In the genomic region with DNA sequence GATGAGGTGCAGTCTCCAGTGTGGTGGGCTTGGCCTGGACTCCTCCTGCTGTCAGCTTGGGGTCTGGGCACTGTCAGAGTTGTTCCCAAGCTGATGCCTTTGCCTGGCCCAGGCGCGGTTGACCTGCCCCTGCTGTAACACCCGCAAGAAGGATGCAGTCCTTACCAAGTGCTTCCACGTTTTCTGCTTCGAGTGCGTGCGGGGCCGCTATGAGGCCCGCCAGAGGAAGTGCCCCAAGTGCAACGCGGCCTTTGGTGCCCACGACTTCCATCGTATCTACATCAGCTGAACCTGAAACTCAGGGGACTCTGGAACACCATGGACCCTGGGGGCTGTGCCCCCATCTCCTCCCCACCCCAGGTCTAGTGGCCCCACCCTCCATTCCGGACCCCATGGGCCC, we compare ENCODE assay signal across 20 cellular contexts. TPM values are rescaled to one million over a fixed set of nuclear protein-coding genes. Genes with fewer than 3 reads are reported as not detected.
DNase-seq lines count a peak whose midpoint lies in the region; ATAC-seq, FAIRE-seq and TF ChIP-seq lines count a peak whose summit lies in the region.
"Had no signal": no experiment of that assay in that cellular context is flagged by ENCODE, and none has a peak within 500 bp of the region (broad histone marks: within the 10 kb centered on the region; RNA-seq: fewer than 3 reads in every experiment).

No MANE protein-coding gene starts in this region.

- H3K4me3 ChIP-seq in HepG2 (replicated peaks in 1 of 3; ENCODE audit: insufficient read depth in 1 of 3, low read depth in 2 of 3, low read length in 3 of 3) (no peak overlapping the region), right lobe of liver (no peak overlapping the region), K562 (no peak overlapping the region)

- peaks cover 33 to 57% of the 10 kb centered on the region in 2 experiments for H3K36me3 ChIP-seq in HepG2 (replicated peaks in 1 of 2; ENCODE audit: control insufficient read depth in 1 of 2, insufficient read depth in 2 of 2, low read length in 2 of 2)
- peaks cover under 1 to 38% (median 19%) of the 10 kb centered on the region in 4 donors for H3K36me3 ChIP-seq in right lobe of liver
- peaks cover 63% of the 10 kb centered on the region; the same call in 2 of the 3 replicates for H3K36me3 ChIP-seq in K562 (ENCODE audit: control insufficient read depth, insufficient read depth, low read length)

- TF ChIP-seq POLR2A in HepG2 (IDR thresholded peaks at IDR 0.05; ENCODE audit: insufficient read depth in 1 of 2, low read depth in 2 of 2, low read length in 2 of 2) (peak in 1 of 2 experiments; percentile 32; a peak in 1 of 4 replicates), right lobe of liver (IDR thresholded peaks at IDR 0.05) (no peak), K562 (conservative IDR thresholded peaks at IDR 0.05) (no peak)

- no peaks in the 10 kb centered on the region; a peak in 1 of 5 replicates for H3K27me3 ChIP-seq in HepG2 (ENCODE audit: control insufficient read depth in 1 of 2, insufficient read depth in 2 of 2, low read length in 2 of 2)
- no peaks in the 10 kb centered on the region for H3K27me3 ChIP-seq in right lobe of liver
- no peaks in the 10 kb centered on the region for H3K27me3 ChIP-seq in K562 (ENCODE audit: control insufficient read depth in 2 of 2, insufficient read depth in 2 of 2, low read length in 2 of 2)
- H3K27me3 ChIP-seq: BE2C had no signal

- H3K4me1 ChIP-seq in HepG2 (ENCODE audit: insufficient read depth, low read length) = peaks cover 36% of the 10 kb centered on the region
- peaks cover 0 to 8% (median 3%) of the 10 kb centered on the region in 4 donors for H3K4me1 ChIP-seq in right lobe of liver
- H3K4me1 ChIP-seq in K562 (replicated peaks in 1 of 2; ENCODE audit: control insufficient read depth in 2 of 2, insufficient read depth in 2 of 2, low read length in 2 of 2) = peaks cover 24 to 43% of the 10 kb centered on the region in 2 experiments

- CTCF ChIA-PET in HepG2 (lab: Yijun Ruan, JAX; ENCODE audit: low intra/inter-chr PET ratio, low total read pairs) = no interaction called here
- CTCF ChIA-PET in K562 (lab: Yijun Ruan, JAX; ENCODE audit: low intra/inter-chr PET ratio) = no interaction called here

- POLR2A ChIA-PET in HepG2 (lab: Yijun Ruan, JAX) = interaction anchor here (1.8 to 2.2 kb wide), 5 partner anchors 9 to 40 kb away, joined by 9 to 34 read pairs (median 13); partner anchors contain the start of gene PHKG2
- POLR2A ChIA-PET in K562 (lab: Yijun Ruan, JAX) = interaction anchor here (0.7 to 2.6 kb wide), 8 partner anchors 9 to 147 kb away, joined by 3 to 19 read pairs (median 4); partner anchors contain the start of genes PHKG2 and ZNF629

- FAIRE-seq in HepG2 (lab: Jason Lieb, UNC) (no peak), K562 (lab: Jason Lieb, UNC) (no peak)
- FAIRE-seq: A204.1, D721Med, G401.6, GM12892, GM18507 had no signal

- no peak for TF ChIP-seq CTCF in HepG2 (CRISPR knock-in tag; IDR thresholded peaks at IDR 0.05)
- no peak for TF ChIP-seq CTCF in right lobe of liver (IDR thresholded peaks at IDR 0.05)
- TF ChIP-seq CTCF in K562 (IDR thresholded peaks at IDR 0.05 in 2 of 3, conservative IDR thresholded peaks at IDR 0.05 in 1 of 3; ENCODE audit: insufficient read depth in 2 of 3, low read depth in 1 of 3, low read length in 3 of 3) = no peak

- in situ Hi-C loops in HepG2 (cut with HindIII; ENCODE audit: extremely low pct_ligation_motif_present, low pct_unique_long_range_greater_than_20kb) (no loop called here), K562 (cut with MboI) (no loop called here), KBM-7 (cut with MboI; ENCODE audit: low pct_unique_long_range_greater_than_20kb, low sequenced_read_pairs) (no loop called here)

- no peak overlapping the region for H3K4me2 ChIP-seq in HepG2 (ENCODE audit: low read depth, low read length)
- H3K4me2 ChIP-seq in K562 (ENCODE audit: insufficient read depth, low read length) = no peak overlapping the region

- intact Hi-C loops in HepG2 (cut with micrococcal nuclease; ENCODE audit: unreplicated experiment) (no loop called here), right lobe of liver (cut with DNase I) (no loop called here), K562 (cut with micrococcal nuclease) (loop anchor here (10.0 kb wide), 1 partner anchor 59 kb away; no protein-coding TSS in a partner anchor)

- no peaks in the 10 kb centered on the region for H4K20me1 ChIP-seq in HepG2 (ENCODE audit: insufficient read depth, low read length)
- H4K20me1 ChIP-seq in K562 (replicated peaks; ENCODE audit: control insufficient read depth, insufficient read depth, low read length) = peaks cover 5% of the 10 kb centered on the region; the same call in 1 of the 2 replicates

- H3K9ac ChIP-seq in HepG2 (ENCODE audit: insufficient read depth, low read depth, low read length) = no peak overlapping the region
- H3K9ac ChIP-seq in K562 (ENCODE audit: insufficient read depth in 1 of 2, low read depth in 2 of 2, low read length in 2 of 2) = 0 out of 4 replicates have a peak overlapping the region, but pooled peaks of 1 of the 2 experiments have one; percentile 14

- ATAC-seq in HepG2 (no peak), right lobe of liver (no peak), K562 (no peak), GM18858 (IDR thresholded peaks at IDR 0.05; ENCODE audit: unreplicated experiment) (no peak), GM21447 (IDR thresholded peaks at IDR 0.05; ENCODE audit: unreplicated experiment) (no peak)
- ATAC-seq: HCT116 had no signal

- 100% methylated on average over 10 of the region's 14 CpGs for WGBS in HepG2 (ENCODE audit: low lambda C conversion rate)
- WGBS in right lobe of liver (ENCODE audit: insufficient coverage, low coverage, low lambda C conversion rate, missing lambda C conversion rate) = no CpG with 5 or more reads among the region's 14 CpGs
- 87% methylated on average over 11 of the region's 14 CpGs for WGBS in K562 (ENCODE audit: insufficient coverage, low coverage, missing lambda C conversion rate)

- H2AFZ ChIP-seq in HepG2 (ENCODE audit: low read length) (no peak overlapping the region), K562 (ENCODE audit: low read depth, low read length) (no peak overlapping the region)

- no peak for DNase-seq in HepG2 (ENCODE audit: low spot score)
- DNase-seq in right lobe of liver = no peak
- DNase-seq in MV-4-11 (lab: John Stamatoyannopoulos, UW) = peak; percentile 27
- DNase-seq in K562 (ENCODE audit: extremely low read depth in 1 of 4, low spot score in 3 of 4) = no peak
- no peak for DNase-seq in KBM-7
- DNase-seq: ACHN; BE2C; C1 segment of cervical spinal cord; Caco-2; CD4-positive, alpha-beta T cell; GOT3; H7 had no signal

- TF ChIP-seq EP300 in HepG2 (IDR thresholded peaks at IDR 0.05; ENCODE audit: low read depth in 2 of 2, low read length in 2 of 2) (no peak), HepG2 (CRISPR knock-in tag; IDR thresholded peaks at IDR 0.05; ENCODE audit: borderline replicate concordance) (no peak), K562 (IDR thresholded peaks at IDR 0.05; ENCODE audit: low read length) (no peak)

- H3K27ac ChIP-seq in HepG2 (ENCODE audit: extremely low read length, insufficient read depth, low read length) (no peak overlapping the region), right lobe of liver (no peak overlapping the region), K562 (ENCODE audit: extremely low read depth, low read depth, low read length) (no peak overlapping the region)

- H3K79me2 ChIP-seq in HepG2 (ENCODE audit: insufficient read depth, low read length) (peaks cover 9% of the 10 kb centered on the region), K562 (ENCODE audit: control insufficient read depth, insufficient read depth, low read length) (peaks cover 28% of the 10 kb centered on the region)

- TF ChIP-seq RAD21 in HepG2 (CRISPR knock-in tag; IDR thresholded peaks at IDR 0.05) = no peak
- no peak for TF ChIP-seq RAD21 in K562 (CRISPR knock-in tag; conservative IDR thresholded peaks at IDR 0.05 in 1 of 2, IDR thresholded peaks at IDR 0.05 in 1 of 2)

- no TSS peak for BruUV-seq in HepG2 (replicated peaks; lab: Mats Ljungman, UMichigan)
- no TSS peak for BruUV-seq in K562 (replicated peaks; lab: Mats Ljungman, UMichigan)

- no peaks in the 10 kb centered on the region for H3K9me3 ChIP-seq in HepG2 (ENCODE audit: low read length)
- H3K9me3 ChIP-seq in right lobe of liver = no peaks in the 10 kb centered on the region
- H3K9me3 ChIP-seq in K562 (replicated peaks; ENCODE audit: control insufficient read depth, insufficient read depth, low read depth, low read length) = no peaks in the 10 kb centered on the region
- H3K9me3 ChIP-seq: BE2C, Caco-2 had no signal

- no peaks in the 10 kb centered on the region for H3K9me1 ChIP-seq in K562 (ENCODE audit: control insufficient read depth, insufficient read depth, low read length)

RNA-seq across cellular contexts. Expression of gene RNF40, which starts 11.7 kb away (rescaled TPM):
- total RNA-seq in HepG2 (2016; rRNA removed; fragmentation: Illumina TruSeq; extraction: Trizol) (85.6 and 102 TPM in 2 replicates), right lobe of liver (10 to 100 TPM; 34.3 to 56.8 (median 46.7) TPM), K562 (2014; rRNA removed) (81.9 and 95.6 TPM in 2 replicates), K562 (2014; rRNA removed; fragmentation: Illumina TruSeq; extraction: Trizol) (73.7 and 81.5 TPM in 2 replicates), K562 (2015; rRNA removed; fragmentation: Illumina TruSeq; extraction: Trizol) (76.4 and 82.9 TPM in 2 replicates), K562 (2021) (124 and 129 TPM in 2 replicates)
- total RNA-seq in HepG2 (2016; cell fraction: cytosol; rRNA removed; fragmentation: Illumina TruSeq; extraction: Trizol; ENCODE audit: low read depth) = 11.9 and 12.0 TPM in 2 replicates
- 79.6 and 89.9 TPM in 2 replicates for total RNA-seq in HepG2 (2016; cell fraction: insoluble cytoplasmic fraction; rRNA removed; fragmentation: Illumina TruSeq; extraction: Trizol)
- 40.5 and 47.1 TPM in 2 replicates for total RNA-seq in HepG2 (2016; cell fraction: membrane; rRNA removed; fragmentation: Illumina TruSeq; extraction: Trizol)
- total RNA-seq in HepG2 (2016; cell fraction: nucleus; rRNA removed; fragmentation: Illumina TruSeq; extraction: Trizol) = 55.6 and 65.6 TPM in 2 replicates
- polyA plus RNA-seq in HepG2 (2011; rRNA removed) (84.0 and 91.0 TPM in 2 replicates), K562 (2011; rRNA removed) (91.7 and 97.8 TPM in 2 replicates), K562 (2014; fragmentation: Illumina TruSeq; extraction: Trizol) (107 and 115 TPM in 2 replicates), K562 (2014; fragmentation: Nextera tagmentation; extraction: Ambion mirVana) (1 to 10 TPM; 6.2 to 9.1 TPM), K562 (2014; rRNA removed) (68.2 and 75.6 TPM in 2 replicates)
- 47.5 and 49.3 TPM in 2 replicates for polyA plus RNA-seq in HepG2 (2011; cell fraction: cytosol; rRNA removed)
- 128 and 147 TPM in 2 replicates for polyA plus RNA-seq in HepG2 (2011; cell fraction: nucleus; rRNA removed)
- 44.7 and 52.0 TPM in 2 replicates for polyA plus RNA-seq in HepG2 (2012)
- polyA plus RNA-seq in HepG2 (2016; cell fraction: cytosol; fragmentation: Illumina TruSeq; extraction: Trizol; ENCODE audit: low read depth) = 8.6 and 10.7 TPM in 2 replicates
- 87.6 and 98.5 TPM in 2 replicates for polyA plus RNA-seq in HepG2 (2016; cell fraction: insoluble cytoplasmic fraction; fragmentation: Illumina TruSeq; extraction: Trizol; ENCODE audit: low read depth)
- polyA plus RNA-seq in HepG2 (2016; cell fraction: membrane; fragmentation: Illumina TruSeq; extraction: Trizol; ENCODE audit: low read depth) = 29.9 and 30.8 TPM in 2 replicates
- polyA plus RNA-seq in HepG2 (2016; cell fraction: nucleus; fragmentation: Illumina TruSeq; extraction: Trizol; ENCODE audit: insufficient read depth, low read depth) = 131 and 139 TPM in 2 replicates
- 110 and 128 TPM in 2 replicates for polyA minus RNA-seq in HepG2 (2011; rRNA and poly(A)+ RNA removed; ENCODE audit: low replicate concordance)
- polyA minus RNA-seq in HepG2 (2011; cell fraction: cytosol; rRNA and poly(A)+ RNA removed) = 42.3 and 58.2 TPM in 2 replicates
- 34.0 and 43.5 TPM in 2 replicates for polyA minus RNA-seq in HepG2 (2011; cell fraction: nucleus; rRNA and poly(A)+ RNA removed)
- 149 and 268 TPM in 2 replicates for total RNA-seq in K562 (2011; cell fraction: chromatin; rRNA removed; ENCODE audit: low replicate concordance)
- total RNA-seq in K562 (2011; cell fraction: nucleolus; rRNA removed) = 112 and 115 TPM in 2 replicates
- 105 and 116 TPM in 2 replicates for total RNA-seq in K562 (2011; cell fraction: nucleoplasm; rRNA removed)
- 60.8 and 77.4 TPM in 2 replicates for polyA plus RNA-seq in K562 (2011; cell fraction: cytosol; rRNA removed)
- 137 and 170 TPM in 2 replicates for polyA plus RNA-seq in K562 (2011; cell fraction: nucleus; rRNA removed)
- 78.5 and 80.4 TPM in 2 replicates for polyA plus RNA-seq in K562 (2012)
- 89.9 and 91.7 TPM in 2 replicates for polyA minus RNA-seq in K562 (2011; rRNA and poly(A)+ RNA removed)
- 61.7 and 77.1 TPM in 2 replicates for polyA minus RNA-seq in K562 (2011; cell fraction: cytosol; rRNA and poly(A)+ RNA removed)
- 39.2 and 51.2 TPM in 2 replicates for polyA minus RNA-seq in K562 (2011; cell fraction: nucleus; rRNA and poly(A)+ RNA removed)

RNA-seq across cellular contexts. Expression of gene CFAP119, which starts 12.0 kb away (rescaled TPM):
- total RNA-seq in HepG2 (2016; rRNA removed; fragmentation: Illumina TruSeq; extraction: Trizol) (1.2 and 6.4 TPM in 2 replicates), right lobe of liver (1 to 10 TPM in 1 of 6 experiments, under 1 TPM in 4, not detected in 1; 0.19 to 1.8 (median 0.29) TPM), K562 (2014; rRNA removed) (16.1 and 18.5 TPM in 2 replicates), K562 (2014; rRNA removed; fragmentation: Illumina TruSeq; extraction: Trizol) (4.2 and 6.1 TPM in 2 replicates), K562 (2015; rRNA removed; fragmentation: Illumina TruSeq; extraction: Trizol) (7.0 and 7.4 TPM in 2 replicates), K562 (2021) (18.4 and 20.0 TPM in 2 replicates)
- 0.51 and 0.71 TPM in 2 replicates for total RNA-seq in HepG2 (2016; cell fraction: cytosol; rRNA removed; fragmentation: Illumina TruSeq; extraction: Trizol; ENCODE audit: low read depth)
- total RNA-seq in HepG2 (2016; cell fraction: insoluble cytoplasmic fraction; rRNA removed; fragmentation: Illumina TruSeq; extraction: Trizol) = 1.4 and 4.0 TPM in 2 replicates
- 0.83 and 1.7 TPM in 2 replicates for total RNA-seq in HepG2 (2016; cell fraction: membrane; rRNA removed; fragmentation: Illumina TruSeq; extraction: Trizol)
- total RNA-seq in HepG2 (2016; cell fraction: nucleus; rRNA removed; fragmentation: Illumina TruSeq; extraction: Trizol) = 11.6 and 12.1 TPM in 2 replicates
- polyA plus RNA-seq in HepG2 (2011; rRNA removed) (4.0 and 6.4 TPM in 2 replicates), K562 (2011; rRNA removed) (13.5 and 16.3 TPM in 2 replicates), K562 (2014; fragmentation: Illumina TruSeq; extraction: Trizol) (9.0 and 9.6 TPM in 2 replicates), K562 (2014; fragmentation: Nextera tagmentation; extraction: Ambion mirVana) (1 to 10 TPM; 5.5 to 6.2 TPM), K562 (2014; rRNA removed) (33.7 and 38.2 TPM in 2 replicates)
- polyA plus RNA-seq in HepG2 (2011; cell fraction: cytosol; rRNA removed) = 1.3 and 2.2 TPM in 2 replicates
- polyA plus RNA-seq in HepG2 (2011; cell fraction: nucleus; rRNA removed) = 37.2 and 53.6 TPM in 2 replicates
- 0.84 and 2.1 TPM in 2 replicates for polyA plus RNA-seq in HepG2 (2012)
- 0.78 and 0.96 TPM in 2 replicates for polyA plus RNA-seq in HepG2 (2016; cell fraction: cytosol; fragmentation: Illumina TruSeq; extraction: Trizol; ENCODE audit: low read depth)
- 0.91 and 1.5 TPM in 2 replicates for polyA plus RNA-seq in HepG2 (2016; cell fraction: insoluble cytoplasmic fraction; fragmentation: Illumina TruSeq; extraction: Trizol; ENCODE audit: low read depth)
- polyA plus RNA-seq in HepG2 (2016; cell fraction: membrane; fragmentation: Illumina TruSeq; extraction: Trizol; ENCODE audit: low read depth) = 0.41 and 1.4 TPM in 2 replicates
- 22.1 and 31.9 TPM in 2 replicates for polyA plus RNA-seq in HepG2 (2016; cell fraction: nucleus; fragmentation: Illumina TruSeq; extraction: Trizol; ENCODE audit: insufficient read depth, low read depth)
- 1.5 and 16.0 TPM in 2 replicates for polyA minus RNA-seq in HepG2 (2011; rRNA and poly(A)+ RNA removed; ENCODE audit: low replicate concordance)
- 0.69 and 1.8 TPM in 2 replicates for polyA minus RNA-seq in HepG2 (2011; cell fraction: cytosol; rRNA and poly(A)+ RNA removed)
- polyA minus RNA-seq in HepG2 (2011; cell fraction: nucleus; rRNA and poly(A)+ RNA removed) = 3.7 and 5.2 TPM in 2 replicates
- 23.0 and 52.3 TPM in 2 replicates for total RNA-seq in K562 (2011; cell fraction: chromatin; rRNA removed; ENCODE audit: low replicate concordance)
- total RNA-seq in K562 (2011; cell fraction: nucleolus; rRNA removed) = 44.0 and 46.5 TPM in 2 replicates
- total RNA-seq in K562 (2011; cell fraction: nucleoplasm; rRNA removed) = 24.7 and 39.0 TPM in 2 replicates
- 10.6 and 19.6 TPM in 2 replicates for polyA plus RNA-seq in K562 (2011; cell fraction: cytosol; rRNA removed)
- 107 and 225 TPM in 2 replicates for polyA plus RNA-seq in K562 (2011; cell fraction: nucleus; rRNA removed)
- polyA plus RNA-seq in K562 (2012) = 14.9 and 20.9 TPM in 2 replicates
- polyA minus RNA-seq in K562 (2011; rRNA and poly(A)+ RNA removed) = 1.2 and 2.5 TPM in 2 replicates
- polyA minus RNA-seq in K562 (2011; cell fraction: cytosol; rRNA and poly(A)+ RNA removed) = 3.8 and 4.2 TPM in 2 replicates
- 16.9 and 21.3 TPM in 2 replicates for polyA minus RNA-seq in K562 (2011; cell fraction: nucleus; rRNA and poly(A)+ RNA removed)

RNA-seq across cellular contexts. Expression of gene ZNF629, which starts 13.2 kb away (rescaled TPM):
- total RNA-seq in HepG2 (2016; rRNA removed; fragmentation: Illumina TruSeq; extraction: Trizol) (14.3 and 16.5 TPM in 2 replicates), right lobe of liver (1 to 10 TPM; 3.7 to 4.8 (median 4.3) TPM), K562 (2014; rRNA removed) (13.8 and 14.9 TPM in 2 replicates), K562 (2014; rRNA removed; fragmentation: Illumina TruSeq; extraction: Trizol) (6.7 and 7.3 TPM in 2 replicates), K562 (2015; rRNA removed; fragmentation: Illumina TruSeq; extraction: Trizol) (9.2 and 10.0 TPM in 2 replicates), K562 (2021) (16.5 and 18.8 TPM in 2 replicates)
- 1.3 TPM in 2 replicates for total RNA-seq in HepG2 (2016; cell fraction: cytosol; rRNA removed; fragmentation: Illumina TruSeq; extraction: Trizol; ENCODE audit: low read depth)
- total RNA-seq in HepG2 (2016; cell fraction: insoluble cytoplasmic fraction; rRNA removed; fragmentation: Illumina TruSeq; extraction: Trizol) = 12.7 and 16.5 TPM in 2 replicates
- total RNA-seq in HepG2 (2016; cell fraction: membrane; rRNA removed; fragmentation: Illumina TruSeq; extraction: Trizol) = 5.2 and 5.9 TPM in 2 replicates
- 15.1 and 17.8 TPM in 2 replicates for total RNA-seq in HepG2 (2016; cell fraction: nucleus; rRNA removed; fragmentation: Illumina TruSeq; extraction: Trizol)
- polyA plus RNA-seq in HepG2 (2011; rRNA removed) (6.1 and 8.2 TPM in 2 replicates), K562 (2011; rRNA removed) (2.6 and 4.4 TPM in 2 replicates), K562 (2014; fragmentation: Illumina TruSeq; extraction: Trizol) (11.6 and 12.4 TPM in 2 replicates), K562 (2014; fragmentation: Nextera tagmentation; extraction: Ambion mirVana) (under 1 TPM; 0.44 to 0.66 TPM), K562 (2014; rRNA removed) (6.1 and 7.4 TPM in 2 replicates)
- polyA plus RNA-seq in HepG2 (2011; cell fraction: cytosol; rRNA removed) = 3.9 and 4.8 TPM in 2 replicates
- 25.0 TPM in 2 replicates for polyA plus RNA-seq in HepG2 (2011; cell fraction: nucleus; rRNA removed)
- 9.2 and 10.1 TPM in 2 replicates for polyA plus RNA-seq in HepG2 (2012)
- polyA plus RNA-seq in HepG2 (2016; cell fraction: cytosol; fragmentation: Illumina TruSeq; extraction: Trizol; ENCODE audit: low read depth) = 0.64 and 0.65 TPM in 2 replicates
- polyA plus RNA-seq in HepG2 (2016; cell fraction: insoluble cytoplasmic fraction; fragmentation: Illumina TruSeq; extraction: Trizol; ENCODE audit: low read depth) = 11.8 and 14.8 TPM in 2 replicates
- polyA plus RNA-seq in HepG2 (2016; cell fraction: membrane; fragmentation: Illumina TruSeq; extraction: Trizol; ENCODE audit: low read depth) = 2.2 and 2.7 TPM in 2 replicates
- polyA plus RNA-seq in HepG2 (2016; cell fraction: nucleus; fragmentation: Illumina TruSeq; extraction: Trizol; ENCODE audit: insufficient read depth, low read depth) = 25.2 and 26.3 TPM in 2 replicates
- polyA minus RNA-seq in HepG2 (2011; rRNA and poly(A)+ RNA removed; ENCODE audit: low replicate concordance) = 9.3 and 12.7 TPM in 2 replicates
- polyA minus RNA-seq in HepG2 (2011; cell fraction: cytosol; rRNA and poly(A)+ RNA removed) = 8.3 and 9.5 TPM in 2 replicates
- 15.8 and 22.4 TPM in 2 replicates for polyA minus RNA-seq in HepG2 (2011; cell fraction: nucleus; rRNA and poly(A)+ RNA removed)
- total RNA-seq in K562 (2011; cell fraction: chromatin; rRNA removed; ENCODE audit: low replicate concordance) = 6.8 and 16.5 TPM in 2 replicates
- 8.6 and 11.3 TPM in 2 replicates for total RNA-seq in K562 (2011; cell fraction: nucleolus; rRNA removed)
- 6.7 and 7.3 TPM in 2 replicates for total RNA-seq in K562 (2011; cell fraction: nucleoplasm; rRNA removed)
- 4.0 and 5.6 TPM in 2 replicates for polyA plus RNA-seq in K562 (2011; cell fraction: cytosol; rRNA removed)
- polyA plus RNA-seq in K562 (2011; cell fraction: nucleus; rRNA removed) = 7.1 and 10.9 TPM in 2 replicates
- polyA plus RNA-seq in K562 (2012) = 12.0 and 13.0 TPM in 2 replicates
- polyA minus RNA-seq in K562 (2011; rRNA and poly(A)+ RNA removed) = 4.2 and 5.3 TPM in 2 replicates
- 9.2 and 9.8 TPM in 2 replicates for polyA minus RNA-seq in K562 (2011; cell fraction: cytosol; rRNA and poly(A)+ RNA removed)
- polyA minus RNA-seq in K562 (2011; cell fraction: nucleus; rRNA and poly(A)+ RNA removed) = 8.3 and 11.2 TPM in 2 replicates

RNA-seq across cellular contexts. Expression of gene PHKG2, which starts 25.6 kb away (rescaled TPM):
- total RNA-seq in HepG2 (2016; rRNA removed; fragmentation: Illumina TruSeq; extraction: Trizol) (33.9 and 37.4 TPM in 2 replicates), right lobe of liver (10 to 100 TPM; 17.1 to 22.1 (median 18.4) TPM), K562 (2014; rRNA removed) (30.7 and 45.9 TPM in 2 replicates), K562 (2014; rRNA removed; fragmentation: Illumina TruSeq; extraction: Trizol) (18.3 and 21.2 TPM in 2 replicates), K562 (2015; rRNA removed; fragmentation: Illumina TruSeq; extraction: Trizol) (23.9 and 25.2 TPM in 2 replicates), K562 (2021) (39.7 and 40.7 TPM in 2 replicates)
- total RNA-seq in HepG2 (2016; cell fraction: cytosol; rRNA removed; fragmentation: Illumina TruSeq; extraction: Trizol; ENCODE audit: low read depth) = 13.4 TPM in 2 replicates
- 32.9 and 41.4 TPM in 2 replicates for total RNA-seq in HepG2 (2016; cell fraction: insoluble cytoplasmic fraction; rRNA removed; fragmentation: Illumina TruSeq; extraction: Trizol)
- total RNA-seq in HepG2 (2016; cell fraction: membrane; rRNA removed; fragmentation: Illumina TruSeq; extraction: Trizol) = 23.7 and 24.3 TPM in 2 replicates
- 39.5 and 43.1 TPM in 2 replicates for total RNA-seq in HepG2 (2016; cell fraction: nucleus; rRNA removed; fragmentation: Illumina TruSeq; extraction: Trizol)
- polyA plus RNA-seq in HepG2 (2011; rRNA removed) (39.8 and 42.1 TPM in 2 replicates), K562 (2011; rRNA removed) (44.1 and 54.4 TPM in 2 replicates), K562 (2014; fragmentation: Illumina TruSeq; extraction: Trizol) (39.2 and 41.0 TPM in 2 replicates), K562 (2014; fragmentation: Nextera tagmentation; extraction: Ambion mirVana) (10 to 100 TPM in 1 of 2 experiments, 1 to 10 TPM in 1; 5.8 to 14.1 TPM), K562 (2014; rRNA removed) (50.4 and 54.2 TPM in 2 replicates)
- 22.7 and 30.8 TPM in 2 replicates for polyA plus RNA-seq in HepG2 (2011; cell fraction: cytosol; rRNA removed)
- 140 and 166 TPM in 2 replicates for polyA plus RNA-seq in HepG2 (2011; cell fraction: nucleus; rRNA removed)
- 21.4 and 22.8 TPM in 2 replicates for polyA plus RNA-seq in HepG2 (2012)
- 15.4 and 16.5 TPM in 2 replicates for polyA plus RNA-seq in HepG2 (2016; cell fraction: cytosol; fragmentation: Illumina TruSeq; extraction: Trizol; ENCODE audit: low read depth)
- polyA plus RNA-seq in HepG2 (2016; cell fraction: insoluble cytoplasmic fraction; fragmentation: Illumina TruSeq; extraction: Trizol; ENCODE audit: low read depth) = 38.9 and 41.5 TPM in 2 replicates
- 21.3 and 23.8 TPM in 2 replicates for polyA plus RNA-seq in HepG2 (2016; cell fraction: membrane; fragmentation: Illumina TruSeq; extraction: Trizol; ENCODE audit: low read depth)
- polyA plus RNA-seq in HepG2 (2016; cell fraction: nucleus; fragmentation: Illumina TruSeq; extraction: Trizol; ENCODE audit: insufficient read depth, low read depth) = 142 and 147 TPM in 2 replicates
- polyA minus RNA-seq in HepG2 (2011; rRNA and poly(A)+ RNA removed; ENCODE audit: low replicate concordance) = 53.8 and 68.9 TPM in 2 replicates
- polyA minus RNA-seq in HepG2 (2011; cell fraction: cytosol; rRNA and poly(A)+ RNA removed) = 9.0 and 12.9 TPM in 2 replicates
- 38.1 and 40.3 TPM in 2 replicates for polyA minus RNA-seq in HepG2 (2011; cell fraction: nucleus; rRNA and poly(A)+ RNA removed)
- 128 and 290 TPM in 2 replicates for total RNA-seq in K562 (2011; cell fraction: chromatin; rRNA removed; ENCODE audit: low replicate concordance)
- total RNA-seq in K562 (2011; cell fraction: nucleolus; rRNA removed) = 161 and 163 TPM in 2 replicates
- 157 and 194 TPM in 2 replicates for total RNA-seq in K562 (2011; cell fraction: nucleoplasm; rRNA removed)
- polyA plus RNA-seq in K562 (2011; cell fraction: cytosol; rRNA removed) = 44.6 and 56.8 TPM in 2 replicates
- polyA plus RNA-seq in K562 (2011; cell fraction: nucleus; rRNA removed) = 182 and 233 TPM in 2 replicates
- polyA plus RNA-seq in K562 (2012) = 30.6 and 41.6 TPM in 2 replicates
- polyA minus RNA-seq in K562 (2011; rRNA and poly(A)+ RNA removed) = 19.6 and 26.2 TPM in 2 replicates
- 14.9 and 17.4 TPM in 2 replicates for polyA minus RNA-seq in K562 (2011; cell fraction: cytosol; rRNA and poly(A)+ RNA removed)
- 36.2 and 39.6 TPM in 2 replicates for polyA minus RNA-seq in K562 (2011; cell fraction: nucleus; rRNA and poly(A)+ RNA removed)

Comparison
In these comparisons a context has a peak if more than half of its experiments do, and no peak if none do; other contexts are left out.
1. Of the 241 proteins assayed by ChIP-seq in both HepG2 and K562: peak only in HepG2: SRSF1; only in K562: POLR2G; in both: RBFOX2 and ZBTB33; in neither: 236; mixed calls (peak in some experiments, not most) for 1.